ENCODE assay signal across 1 cellular context in the genomic region with DNA sequence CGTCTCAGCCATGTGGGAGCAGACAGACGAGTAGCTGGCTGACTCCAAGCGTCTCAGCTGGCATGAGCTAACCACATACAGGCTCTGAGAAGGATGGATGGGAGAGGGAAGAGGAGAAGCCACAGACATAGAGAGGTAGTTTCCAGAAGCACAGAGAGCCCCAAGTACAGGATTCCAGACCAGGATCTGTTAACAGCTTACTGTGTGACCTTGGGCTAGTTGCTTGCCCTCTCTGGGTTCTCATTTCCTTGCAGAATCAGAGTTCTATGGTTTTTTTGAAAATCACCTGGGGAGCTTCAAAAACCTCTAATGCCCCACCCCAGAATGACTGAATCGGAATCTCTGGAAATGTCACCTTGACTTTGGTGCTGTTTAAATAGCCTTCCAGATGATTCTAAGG.
TF ChIP-seq lines count a peak whose summit lies in the region.

No MANE protein-coding gene starts in this region.

TF ChIP-seq in A549, 52 proteins besides CTCF, POLR2A, EP300 and RAD21 (continued from another document):
- TF ChIP-seq ELK1 (IDR thresholded peaks at IDR 0.05; ENCODE audit: low read depth, low read length) (no peak), TP53 (CRISPR knock-in tag; IDR thresholded peaks at IDR 0.05) (no peak), ZFP36 (IDR thresholded peaks at IDR 0.05; ENCODE audit: borderline replicate concordance, partially characterized antibody) (peak; percentile 47)
- TF ChIP-seq, protein P1, sequence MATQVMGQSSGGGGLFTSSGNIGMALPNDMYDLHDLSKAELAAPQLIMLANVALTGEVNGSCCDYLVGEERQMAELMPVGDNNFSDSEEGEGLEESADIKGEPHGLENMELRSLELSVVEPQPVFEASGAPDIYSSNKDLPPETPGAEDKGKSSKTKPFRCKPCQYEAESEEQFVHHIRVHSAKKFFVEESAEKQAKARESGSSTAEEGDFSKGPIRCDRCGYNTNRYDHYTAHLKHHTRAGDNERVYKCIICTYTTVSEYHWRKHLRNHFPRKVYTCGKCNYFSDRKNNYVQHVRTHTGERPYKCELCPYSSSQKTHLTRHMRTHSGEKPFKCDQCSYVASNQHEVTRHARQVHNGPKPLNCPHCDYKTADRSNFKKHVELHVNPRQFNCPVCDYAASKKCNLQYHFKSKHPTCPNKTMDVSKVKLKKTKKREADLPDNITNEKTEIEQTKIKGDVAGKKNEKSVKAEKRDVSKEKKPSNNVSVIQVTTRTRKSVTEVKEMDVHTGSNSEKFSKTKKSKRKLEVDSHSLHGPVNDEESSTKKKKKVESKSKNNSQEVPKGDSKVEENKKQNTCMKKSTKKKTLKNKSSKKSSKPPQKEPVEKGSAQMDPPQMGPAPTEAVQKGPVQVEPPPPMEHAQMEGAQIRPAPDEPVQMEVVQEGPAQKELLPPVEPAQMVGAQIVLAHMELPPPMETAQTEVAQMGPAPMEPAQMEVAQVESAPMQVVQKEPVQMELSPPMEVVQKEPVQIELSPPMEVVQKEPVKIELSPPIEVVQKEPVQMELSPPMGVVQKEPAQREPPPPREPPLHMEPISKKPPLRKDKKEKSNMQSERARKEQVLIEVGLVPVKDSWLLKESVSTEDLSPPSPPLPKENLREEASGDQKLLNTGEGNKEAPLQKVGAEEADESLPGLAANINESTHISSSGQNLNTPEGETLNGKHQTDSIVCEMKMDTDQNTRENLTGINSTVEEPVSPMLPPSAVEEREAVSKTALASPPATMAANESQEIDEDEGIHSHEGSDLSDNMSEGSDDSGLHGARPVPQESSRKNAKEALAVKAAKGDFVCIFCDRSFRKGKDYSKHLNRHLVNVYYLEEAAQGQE (IDR thresholded peaks at IDR 0.05): no peak
